22 cellular contexts compared by ENCODE assay signal in genomic region chr3:132539681-132540080, GRCh38. TPM values are rescaled to one million over a fixed set of nuclear protein-coding genes. Genes with fewer than 3 reads are reported as not detected.
DNase-seq lines count a peak whose midpoint lies in the region; ATAC-seq, FAIRE-seq and TF ChIP-seq lines count a peak whose summit lies in the region.
"Had no signal": no experiment of that assay in that cellular context is flagged by ENCODE, and none has a peak within 500 bp of the region (broad histone marks: within the 10 kb centered on the region; RNA-seq: fewer than 3 reads in every experiment).

No MANE protein-coding gene starts in this region.

- H3K4me3 ChIP-seq in HepG2 (replicated peaks in 1 of 3; ENCODE audit: insufficient read depth in 1 of 3, low read depth in 2 of 3, low read length in 3 of 3) (no peak overlapping the region), right lobe of liver (no peak overlapping the region), K562 (no peak overlapping the region)
- H3K4me3 ChIP-seq: BLaER1, GM23338 had no signal

- CTCF ChIA-PET in HepG2 (lab: Yijun Ruan, JAX; ENCODE audit: low intra/inter-chr PET ratio, low total read pairs), result no interaction called here
- CTCF ChIA-PET in K562 (lab: Yijun Ruan, JAX; ENCODE audit: low intra/inter-chr PET ratio), result no interaction called here

- TF ChIP-seq POLR2A in HepG2 (IDR thresholded peaks at IDR 0.05; ENCODE audit: insufficient read depth in 1 of 2, low read depth in 2 of 2, low read length in 2 of 2) (no peak), right lobe of liver (IDR thresholded peaks at IDR 0.05) (no peak), K562 (conservative IDR thresholded peaks at IDR 0.05) (no peak)

- TF ChIP-seq EP300 in HepG2 (IDR thresholded peaks at IDR 0.05; ENCODE audit: low read depth in 2 of 2, low read length in 2 of 2) (no peak), HepG2 (CRISPR knock-in tag; IDR thresholded peaks at IDR 0.05; ENCODE audit: borderline replicate concordance) (no peak), K562 (IDR thresholded peaks at IDR 0.05; ENCODE audit: low read length) (no peak)

- no peaks in the 10 kb centered on the region for H4K20me1 ChIP-seq in HepG2 (ENCODE audit: insufficient read depth, low read length)
- no peaks in the 10 kb centered on the region for H4K20me1 ChIP-seq in K562 (replicated peaks; ENCODE audit: control insufficient read depth, insufficient read depth, low read length)
- H4K20me1 ChIP-seq: BLaER1 had no signal

- FAIRE-seq in HepG2 (lab: Jason Lieb, UNC), result no peak
- no peak for FAIRE-seq in K562 (lab: Jason Lieb, UNC)
- FAIRE-seq: A204.1, G401.6, GM12892 had no signal

- in situ Hi-C loops in HepG2 (cut with HindIII; ENCODE audit: extremely low pct_ligation_motif_present, low pct_unique_long_range_greater_than_20kb) (loop anchor here (5.0 to 25.0 kb wide), 2 partner anchors 98 to 848 kb away; no protein-coding TSS in a partner anchor), K562 (cut with MboI) (loop anchor here (5.0 kb wide), 1 partner anchor 103 kb away; no protein-coding TSS in a partner anchor)

- TF ChIP-seq CTCF in HepG2 (CRISPR knock-in tag; IDR thresholded peaks at IDR 0.05), result no peak
- no peak for TF ChIP-seq CTCF in right lobe of liver (IDR thresholded peaks at IDR 0.05)
- no peak for TF ChIP-seq CTCF in K562 (IDR thresholded peaks at IDR 0.05 in 2 of 3, conservative IDR thresholded peaks at IDR 0.05 in 1 of 3; ENCODE audit: insufficient read depth in 2 of 3, low read depth in 1 of 3, low read length in 3 of 3)

- no peak overlapping the region for H3K9ac ChIP-seq in HepG2 (ENCODE audit: insufficient read depth, low read depth, low read length)
- no peak overlapping the region for H3K9ac ChIP-seq in K562 (ENCODE audit: insufficient read depth in 1 of 2, low read depth in 2 of 2, low read length in 2 of 2)
- H3K9ac ChIP-seq: BLaER1 had no signal

- ATAC-seq in HepG2, result no peak
- no peak for ATAC-seq in right lobe of liver
- no peak for ATAC-seq in K562
- no peak for ATAC-seq in GM21619 (IDR thresholded peaks at IDR 0.05; ENCODE audit: unreplicated experiment)
- ATAC-seq: CD8-positive, alpha-beta T cell; GM23338; HCT116 had no signal

- H3K9me3 ChIP-seq in HepG2 (ENCODE audit: low read length) (no peaks in the 10 kb centered on the region), right lobe of liver (no peaks in the 10 kb centered on the region), K562 (replicated peaks; ENCODE audit: control insufficient read depth, insufficient read depth, low read depth, low read length) (no peaks in the 10 kb centered on the region)
- H3K9me3 ChIP-seq: BLaER1, Caco-2 had no signal

- H3K4me1 ChIP-seq in HepG2 (ENCODE audit: insufficient read depth, low read length) (peaks cover 39% of the 10 kb centered on the region), right lobe of liver (no peaks in the 10 kb centered on the region), K562 (replicated peaks in 1 of 2; ENCODE audit: control insufficient read depth in 2 of 2, insufficient read depth in 2 of 2, low read length in 2 of 2) (no peaks in the 10 kb centered on the region; a peak in 1 of 5 replicates)
- H3K4me1 ChIP-seq: BLaER1 had no signal

- intact Hi-C loops in HepG2 (cut with micrococcal nuclease; ENCODE audit: unreplicated experiment) (no loop called here), right lobe of liver (cut with DNase I) (loop anchor here in 1 of 2 donors (10.0 kb wide), 1 partner anchor 105 kb away; no protein-coding TSS in a partner anchor), K562 (cut with micrococcal nuclease) (loop anchor here (5.0 kb wide), 1 partner anchor 187 kb away; no protein-coding TSS in a partner anchor)

- H2AFZ ChIP-seq in HepG2 (ENCODE audit: low read length) (no peak overlapping the region), K562 (ENCODE audit: low read depth, low read length) (no peak overlapping the region)
- H2AFZ ChIP-seq: GM23338 had no signal

- no peaks in the 10 kb centered on the region for H3K27me3 ChIP-seq in HepG2 (ENCODE audit: control insufficient read depth in 1 of 2, insufficient read depth in 2 of 2, low read length in 2 of 2)
- no peaks in the 10 kb centered on the region for H3K27me3 ChIP-seq in right lobe of liver
- H3K27me3 ChIP-seq in K562 (ENCODE audit: control insufficient read depth in 2 of 2, insufficient read depth in 2 of 2, low read length in 2 of 2), result no peaks in the 10 kb centered on the region
- H3K27me3 ChIP-seq: BLaER1 had no signal

- POLR2A ChIA-PET in HepG2 (lab: Yijun Ruan, JAX), result no interaction called here
- POLR2A ChIA-PET in K562 (lab: Yijun Ruan, JAX), result no interaction called here

- 73% methylated on average over 3 of the region's 3 CpGs for WGBS in HepG2 (ENCODE audit: low lambda C conversion rate)
- 36% methylated on average over 3 of the region's 3 CpGs for WGBS in right lobe of liver (ENCODE audit: insufficient coverage, low coverage, low lambda C conversion rate, missing lambda C conversion rate)
- 26% methylated on average over 3 of the region's 3 CpGs for WGBS in K562 (ENCODE audit: insufficient coverage, low coverage, missing lambda C conversion rate)

- TF ChIP-seq RAD21 in HepG2 (CRISPR knock-in tag; IDR thresholded peaks at IDR 0.05), result no peak
- no peak for TF ChIP-seq RAD21 in K562 (CRISPR knock-in tag; conservative IDR thresholded peaks at IDR 0.05 in 1 of 2, IDR thresholded peaks at IDR 0.05 in 1 of 2)

- no peak overlapping the region for H3K27ac ChIP-seq in HepG2 (ENCODE audit: extremely low read length, insufficient read depth, low read length)
- H3K27ac ChIP-seq in right lobe of liver, result no peak overlapping the region
- H3K27ac ChIP-seq in K562 (ENCODE audit: extremely low read depth, low read depth, low read length), result no peak overlapping the region
- H3K27ac ChIP-seq: 22Rv1, BLaER1, C4-2B had no signal

- H3K36me3 ChIP-seq in HepG2 (replicated peaks in 1 of 2; ENCODE audit: control insufficient read depth in 1 of 2, insufficient read depth in 2 of 2, low read length in 2 of 2), result peaks cover 1 to 15% of the 10 kb centered on the region in 2 experiments; a peak in 4 of 5 replicates
- peaks cover 0 to 15% (median 7%) of the 10 kb centered on the region in 4 donors for H3K36me3 ChIP-seq in right lobe of liver
- H3K36me3 ChIP-seq in K562 (ENCODE audit: control insufficient read depth, insufficient read depth, low read length), result peaks cover 2% of the 10 kb centered on the region; the same call in 1 of the 3 replicates

- DNase-seq in NCI-H82 (lab: John Stamatoyannopoulos, UW), result peak; percentile 50
- no peak for DNase-seq in NCI-H82 treated with DMSO at 0.1 percent for 48 hours (lab: John Stamatoyannopoulos, UW; ENCODE audit: unreplicated experiment)
- no peak for DNase-seq in HepG2 (ENCODE audit: low spot score)
- DNase-seq in right lobe of liver, result no peak
- no peak for DNase-seq in K562 (ENCODE audit: extremely low read depth in 1 of 4, low spot score in 3 of 4)
- no peak for DNase-seq in OCI-M2 (lab: John Stamatoyannopoulos, UW; ENCODE audit: unreplicated experiment)
- DNase-seq: Caco-2; CD4-positive, CD25-positive, alpha-beta regulatory T cell; CD8-positive, alpha-beta T cell; DMS153; DND-41; H9 had no signal

- H3K79me2 ChIP-seq in HepG2 (ENCODE audit: insufficient read depth, low read length) (no peaks in the 10 kb centered on the region), K562 (ENCODE audit: control insufficient read depth, insufficient read depth, low read length) (no peaks in the 10 kb centered on the region)

- no peak overlapping the region for H3K4me2 ChIP-seq in HepG2 (ENCODE audit: low read depth, low read length)
- no peak overlapping the region for H3K4me2 ChIP-seq in K562 (ENCODE audit: insufficient read depth, low read length)
- H3K4me2 ChIP-seq: BLaER1, GM23338 had no signal

- no TSS peak for BruUV-seq in HepG2 (replicated peaks; lab: Mats Ljungman, UMichigan)
- no TSS peak for BruUV-seq in K562 (replicated peaks; lab: Mats Ljungman, UMichigan)

- no peaks in the 10 kb centered on the region for H3K9me1 ChIP-seq in K562 (ENCODE audit: control insufficient read depth, insufficient read depth, low read length)

RNA-seq across cellular contexts. Expression of gene ACKR4, which starts 57.4 kb away (rescaled TPM):
- total RNA-seq in HepG2 (2016; rRNA removed; fragmentation: Illumina TruSeq; extraction: Trizol) (not detected in 2 replicates), right lobe of liver (under 1 TPM in 5 of 6 experiments, not detected in 1; 0.15 to 0.30 (median 0.19) TPM), K562 (2014; rRNA removed) (not detected in 2 replicates), K562 (2014; rRNA removed; fragmentation: Illumina TruSeq; extraction: Trizol) (not detected in 2 replicates), K562 (2015; rRNA removed; fragmentation: Illumina TruSeq; extraction: Trizol) (not detected in 2 replicates), K562 (2021) (not detected in 2 replicates)
- total RNA-seq in HepG2 (2016; cell fraction: cytosol; rRNA removed; fragmentation: Illumina TruSeq; extraction: Trizol; ENCODE audit: low read depth), result not detected in 2 replicates
- not detected in 2 replicates for total RNA-seq in HepG2 (2016; cell fraction: insoluble cytoplasmic fraction; rRNA removed; fragmentation: Illumina TruSeq; extraction: Trizol)
- not detected in 2 replicates for total RNA-seq in HepG2 (2016; cell fraction: membrane; rRNA removed; fragmentation: Illumina TruSeq; extraction: Trizol)
- total RNA-seq in HepG2 (2016; cell fraction: nucleus; rRNA removed; fragmentation: Illumina TruSeq; extraction: Trizol), result not detected in 2 replicates
- polyA plus RNA-seq in HepG2 (2011; rRNA removed) (0.07 and 0.16 TPM in 2 replicates), K562 (2011; rRNA removed) (0.04 TPM in 1 of 2 replicates, not detected in the other), K562 (2014; fragmentation: Illumina TruSeq; extraction: Trizol) (not detected in 2 replicates), K562 (2014; fragmentation: Nextera tagmentation; extraction: Ambion mirVana) (under 1 TPM in 1 of 2 experiments, not detected in 1; 0.06 TPM), K562 (2014; rRNA removed) (not detected in 2 replicates)
- polyA plus RNA-seq in HepG2 (2011; cell fraction: cytosol; rRNA removed), result not detected in 2 replicates
- 0.07 and 0.10 TPM in 2 replicates for polyA plus RNA-seq in HepG2 (2011; cell fraction: nucleus; rRNA removed)
- polyA plus RNA-seq in HepG2 (2012), result 0.13 and 0.19 TPM in 2 replicates
- polyA plus RNA-seq in HepG2 (2016; cell fraction: cytosol; fragmentation: Illumina TruSeq; extraction: Trizol; ENCODE audit: low read depth), result not detected in 2 replicates
- polyA plus RNA-seq in HepG2 (2016; cell fraction: insoluble cytoplasmic fraction; fragmentation: Illumina TruSeq; extraction: Trizol; ENCODE audit: low read depth), result not detected in 2 replicates
- not detected in 2 replicates for polyA plus RNA-seq in HepG2 (2016; cell fraction: membrane; fragmentation: Illumina TruSeq; extraction: Trizol; ENCODE audit: low read depth)
- 0.25 and 0.32 TPM in 2 replicates for polyA plus RNA-seq in HepG2 (2016; cell fraction: nucleus; fragmentation: Illumina TruSeq; extraction: Trizol; ENCODE audit: insufficient read depth, low read depth)
- polyA minus RNA-seq in HepG2 (2011; rRNA and poly(A)+ RNA removed; ENCODE audit: low replicate concordance), result not detected in 2 replicates
- not detected in 2 replicates for polyA minus RNA-seq in HepG2 (2011; cell fraction: cytosol; rRNA and poly(A)+ RNA removed)
- polyA minus RNA-seq in HepG2 (2011; cell fraction: nucleus; rRNA and poly(A)+ RNA removed), result 0.26 TPM in 1 of 2 replicates, not detected in the other
- total RNA-seq in K562 (2011; cell fraction: chromatin; rRNA removed; ENCODE audit: low replicate concordance), result not detected in 2 replicates
- total RNA-seq in K562 (2011; cell fraction: nucleolus; rRNA removed), result not detected in 2 replicates
- total RNA-seq in K562 (2011; cell fraction: nucleoplasm; rRNA removed), result not detected in 2 replicates
- not detected in 2 replicates for polyA plus RNA-seq in K562 (2011; cell fraction: cytosol; rRNA removed)
- polyA plus RNA-seq in K562 (2011; cell fraction: nucleus; rRNA removed), result 0.06 TPM in 1 of 2 replicates, not detected in the other
- 0.10 and 0.36 TPM in 2 replicates for polyA plus RNA-seq in K562 (2012)
- polyA minus RNA-seq in K562 (2011; rRNA and poly(A)+ RNA removed), result not detected in 2 replicates
- polyA minus RNA-seq in K562 (2011; cell fraction: cytosol; rRNA and poly(A)+ RNA removed), result not detected in 2 replicates
- polyA minus RNA-seq in K562 (2011; cell fraction: nucleus; rRNA and poly(A)+ RNA removed), result not detected in 2 replicates
- total RNA-seq: Caco-2, GM23338, H4, H9 had no signal
